Comparison of ENCODE assay signal across 8 cellular contexts in the genomic region with DNA sequence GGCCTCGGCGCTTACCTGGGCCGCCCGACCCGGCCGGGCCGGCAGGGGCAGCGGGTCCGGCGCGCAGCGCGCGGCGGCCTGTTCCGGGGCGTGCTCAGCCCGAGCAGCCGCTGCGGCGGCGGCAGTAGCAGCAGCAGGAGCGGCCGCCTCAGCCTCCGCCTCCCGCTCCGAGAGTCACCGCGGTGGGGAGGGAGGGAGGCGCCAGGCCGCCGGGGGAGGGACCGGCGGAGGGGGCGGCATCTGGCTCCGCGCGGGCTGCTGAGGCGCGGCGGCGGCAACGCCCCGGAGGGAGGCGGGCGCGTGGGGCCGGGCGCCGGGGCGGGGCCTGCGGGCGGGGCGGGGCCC. TPM values are rescaled to one million over a fixed set of nuclear protein-coding genes. Genes with fewer than 3 reads are reported as not detected.
DNase-seq lines count a peak whose midpoint lies in the region; ATAC-seq and TF ChIP-seq lines count a peak whose summit lies in the region.

A gene with protein sequence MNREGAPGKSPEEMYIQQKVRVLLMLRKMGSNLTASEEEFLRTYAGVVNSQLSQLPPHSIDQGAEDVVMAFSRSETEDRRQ (minus strand): TSS at position 190 of the 345 bp plus-strand sequence. CDS start 38,205 bp downstream, outside the sequence.

- ATAC-seq in GM19468 (IDR thresholded peaks at IDR 0.05; ENCODE audit: extremely low read depth, unreplicated experiment), result peak; percentile 57
- peak; percentile 76 to 80 for ATAC-seq in stimulated activated naive B cell treated with anti-CD40 and anti-IgM and Interleukin-4, amounts not matched to agents 10 μg/mL and 1 μg/mL and 100 μg/mL, for 72 hours (replicated peaks)

- H3K9me3 Mint-ChIP-seq in CD8-positive, alpha-beta memory T cell, result no peaks in the 10 kb centered on the region
- H3K9me3 Mint-ChIP-seq in stimulated activated naive B cell treated with anti-CD40 and anti-IgM and Interleukin-4, amounts not matched to agents 10 μg/mL and 1 μg/mL and 100 μg/mL, for 72 hours, result no peaks in the 10 kb centered on the region

- peaks cover 0 to 10% (median 0%) of the 10 kb centered on the region in 3 donors for H3K36me3 Mint-ChIP-seq in CD8-positive, alpha-beta memory T cell
- H3K36me3 Mint-ChIP-seq in stimulated activated naive B cell treated with anti-CD40 and anti-IgM and Interleukin-4, amounts not matched to agents 10 μg/mL and 1 μg/mL and 100 μg/mL, for 72 hours, result no peaks in the 10 kb centered on the region

- 0 to 1% (median 0%) methylated on average over 1 to 51 of the region's 54 CpGs for WGBS in adrenal gland, 4 donors

- H3K27me3 ChIP-seq in CD8-positive, alpha-beta memory T cell (ENCODE audit: insufficient read depth, low read length, poor library complexity, severe bottlenecking), result no peaks in the 10 kb centered on the region
- no peaks in the 10 kb centered on the region for H3K27me3 ChIP-seq in adrenal gland

- peaks cover 32 to 47% (median 40%) of the 10 kb centered on the region in 3 donors for H3K4me1 Mint-ChIP-seq in CD8-positive, alpha-beta memory T cell
- peaks cover 19 to 37% of the 10 kb centered on the region in 2 donors for H3K4me1 Mint-ChIP-seq in stimulated activated naive B cell treated with anti-CD40 and anti-IgM and Interleukin-4, amounts not matched to agents 10 μg/mL and 1 μg/mL and 100 μg/mL, for 72 hours

- POLR2A ChIA-PET in CD8-positive, alpha-beta memory T cell (lab: Charles Lee), result interaction anchor here (0.8 kb wide), 1 partner anchor 33 kb away, joined by 3 read pairs; a partner anchor contains a TSS

- peaks cover 0 to 5% of the 10 kb centered on the region in 2 donors for H3K27me3 Mint-ChIP-seq in CD8-positive, alpha-beta memory T cell
- H3K27me3 Mint-ChIP-seq in stimulated activated naive B cell treated with anti-CD40 and anti-IgM and Interleukin-4, amounts not matched to agents 10 μg/mL and 1 μg/mL and 100 μg/mL, for 72 hours, result no peaks in the 10 kb centered on the region

- no peaks in the 10 kb centered on the region for H3K9me3 ChIP-seq in CD8-positive, alpha-beta memory T cell (ENCODE audit: low read length)
- H3K9me3 ChIP-seq in adrenal gland (replicated peaks in 1 of 3), result no peaks in the 10 kb centered on the region
- no peaks in the 10 kb centered on the region for H3K9me3 ChIP-seq in iPS-18c (ENCODE audit: control insufficient read depth, insufficient read depth, low read length)

- H3K4me1 ChIP-seq in CD8-positive, alpha-beta memory T cell (ENCODE audit: insufficient read depth, low read length), result peaks cover 26% of the 10 kb centered on the region
- H3K4me1 ChIP-seq in adrenal gland (replicated peaks in 1 of 2), result peaks cover 9 to 17% of the 10 kb centered on the region in 2 donors

- H3K27ac Mint-ChIP-seq in CD8-positive, alpha-beta memory T cell, result peak within 1 kb of the TSS; percentile 89 to 97 (median 95)
- H3K27ac Mint-ChIP-seq in stimulated activated naive B cell treated with anti-CD40 and anti-IgM and Interleukin-4, amounts not matched to agents 10 μg/mL and 1 μg/mL and 100 μg/mL, for 72 hours, result peak within 1 kb of the TSS; percentile 98

- intact Hi-C loops in adrenal gland (cut with DNase I), result no loop called here

- CTCF ChIA-PET in CD8-positive, alpha-beta memory T cell (lab: Charles Lee), result interaction anchor here (1.2 kb wide), 1 partner anchor 123 kb away, joined by 3 read pairs; no protein-coding TSS in a partner anchor

- H3K4me3 Mint-ChIP-seq in CD8-positive, alpha-beta memory T cell, result peak within 1 kb of the TSS; percentile 95 to 99 (median 97)
- H3K4me3 Mint-ChIP-seq in stimulated activated naive B cell treated with anti-CD40 and anti-IgM and Interleukin-4, amounts not matched to agents 10 μg/mL and 1 μg/mL and 100 μg/mL, for 72 hours, result peak within 1 kb of the TSS; percentile 94 to 97

- H3K27ac ChIP-seq in CD8-positive, alpha-beta memory T cell (ENCODE audit: low read depth, low read length), result peak within 1 kb of the TSS; percentile 89
- H3K27ac ChIP-seq in adrenal gland, result peak within 1 kb of the TSS; percentile 83 to 95 (median 91)

- H3K36me3 ChIP-seq in CD8-positive, alpha-beta memory T cell (ENCODE audit: insufficient read depth, low read length), result no peaks in the 10 kb centered on the region
- H3K36me3 ChIP-seq in adrenal gland (replicated peaks in 1 of 2), result no peaks in the 10 kb centered on the region

- TF ChIP-seq POLR2A in adrenal gland (IDR thresholded peaks at IDR 0.05), result peak in 1 of 2 donors; percentile 67

- DNase-seq in CD8-positive, alpha-beta memory T cell, result no peak
- no peak for DNase-seq in HT1080 (ENCODE audit: low read depth)
- DNase-seq in adrenal gland, result no peak
- no peak for DNase-seq in stimulated activated naive B cell treated with anti-CD40 and anti-IgM and Interleukin-4, amounts not matched to agents 10 μg/mL and 1 μg/mL and 100 μg/mL, for 72 hours
- DNase-seq in NCI-H82 (lab: John Stamatoyannopoulos, UW), result no peak
- no peak for DNase-seq in NCI-H524 (lab: John Stamatoyannopoulos, UW)

- peak within 1 kb of the TSS; percentile 79 for H3K4me3 ChIP-seq in CD8-positive, alpha-beta memory T cell (ENCODE audit: low read length)
- H3K4me3 ChIP-seq in adrenal gland (peak within 1 kb of the TSS; percentile 52 to 72 (median 60)), iPS-18c (ENCODE audit: insufficient read depth, low read depth, low read length) (peak within 1 kb of the TSS; percentile 84)

- TF ChIP-seq CTCF in adrenal gland (IDR thresholded peaks at IDR 0.05), result peak in 1 of 6 experiments; percentile 20

RNA-seq across cellular contexts. Expression of the gene that starts here (rescaled TPM):
- 10 to 100 TPM in 1 of 2 experiments, 1 to 10 TPM in 1; 9.1 to 10.7 TPM for total RNA-seq in CD8-positive, alpha-beta memory T cell
- polyA plus RNA-seq in CD8-positive, alpha-beta memory T cell, result 12.9 TPM
- total RNA-seq in HT1080 (2014; rRNA removed; shearing (Covaris generic)), result 32.2 and 33.3 TPM in 2 replicates
- 18.1 and 21.1 TPM in 2 replicates for polyA plus RNA-seq in HT1080 (2015; cell fraction: cytosol; rRNA removed)
- polyA plus RNA-seq in HT1080 (2015; cell fraction: nucleus; rRNA removed), result 7.4 and 8.7 TPM in 2 replicates
- 10 to 100 TPM; 12.5 to 26.9 (median 19.9) TPM for total RNA-seq in adrenal gland
- 10 to 100 TPM in 1 of 3 donors, 1 to 10 TPM in 2; 6.8 to 12.0 (median 8.0) TPM for polyA plus RNA-seq in adrenal gland
